In genomic region chr6:143592335-143592734, GRCh38 we compare ENCODE assay signal across 12 cellular contexts.
DNase-seq lines count a peak whose midpoint lies in the region; ATAC-seq and TF ChIP-seq lines count a peak whose summit lies in the region.
"Had no signal": no experiment of that assay in that cellular context is flagged by ENCODE, and none has a peak within 500 bp of the region (broad histone marks: within the 10 kb centered on the region; RNA-seq: fewer than 3 reads in every experiment).

No MANE protein-coding gene starts in this region.

- ATAC-seq in HG02970 (IDR thresholded peaks at IDR 0.05; ENCODE audit: low FRiP score, unreplicated experiment) (no peak), GM19452 (IDR thresholded peaks at IDR 0.05; ENCODE audit: unreplicated experiment) (no peak)

- TF ChIP-seq CTCF in DOHH2 (IDR thresholded peaks at IDR 0.05; ENCODE audit: low read depth, low read length, poor library complexity, severe bottlenecking) (peak; percentile 69), WERI-Rb-1 (IDR thresholded peaks at IDR 0.05; ENCODE audit: low read depth, low read length) (peak; percentile 40; the same call in 1 of the 2 replicates)

- H3K18ac ChIP-seq in mesendoderm (ENCODE audit: low read length): no peak overlapping the region

- H2BK5ac ChIP-seq in mesendoderm (ENCODE audit: low read length): no peak overlapping the region

- H3K36me3 ChIP-seq in DOHH2 (ENCODE audit: control insufficient read depth, low read length): no peaks in the 10 kb centered on the region
- no peaks in the 10 kb centered on the region for H3K36me3 ChIP-seq in WERI-Rb-1
- no peaks in the 10 kb centered on the region for H3K36me3 ChIP-seq in mesendoderm (ENCODE audit: control insufficient read depth, insufficient read depth, low read length)
- H3K36me3 ChIP-seq: vagina had no signal

- H3K27me3 ChIP-seq in DOHH2 (ENCODE audit: control insufficient read depth, low read length) (no peaks in the 10 kb centered on the region), WERI-Rb-1 (ENCODE audit: insufficient read depth, low read depth, severe bottlenecking) (no peaks in the 10 kb centered on the region), mesendoderm (ENCODE audit: insufficient read depth, low read length, poor library complexity) (no peaks in the 10 kb centered on the region)
- H3K27me3 ChIP-seq: vagina had no signal

- H3K4me3 ChIP-seq in DOHH2 (ENCODE audit: low read length): no peak overlapping the region
- H3K4me3 ChIP-seq in WERI-Rb-1 (ENCODE audit: low read depth, low read length): no peak overlapping the region
- no peak overlapping the region for H3K4me3 ChIP-seq in mesendoderm (ENCODE audit: low read length)
- H3K4me3 ChIP-seq: vagina had no signal

- H3K4me2 ChIP-seq in DOHH2 (ENCODE audit: low read length) (no peak overlapping the region), mesendoderm (ENCODE audit: low read length) (no peak overlapping the region)

- H3K9ac ChIP-seq in mesendoderm (ENCODE audit: low read length): no peak overlapping the region

- H3K27ac ChIP-seq in DOHH2 (ENCODE audit: low read depth, low read length) (no peak overlapping the region), WERI-Rb-1 (no peak overlapping the region), mesendoderm (ENCODE audit: low read depth, low read length) (no peak overlapping the region)
- H3K27ac ChIP-seq: HL-60, vagina had no signal

- no peaks in the 10 kb centered on the region for H3K9me2 ChIP-seq in DOHH2 (replicated peaks; ENCODE audit: control insufficient read depth, low read length)

- H4K5ac ChIP-seq in mesendoderm (ENCODE audit: low read length): no peak overlapping the region

- DNase-seq in HT-29 (ENCODE audit: low spot score): peak; percentile 53
- peak; percentile 42 for DNase-seq in WERI-Rb-1
- DNase-seq in mesendoderm: peak; percentile 64
- DNase-seq in NCI-H128 (lab: John Stamatoyannopoulos, UW; ENCODE audit: unreplicated experiment): no peak
- no peak for DNase-seq in activated T-cell treated with anti-CD3 and anti-CD28 coated beads, Interleukin-2, amount 50 U/mL, for 1 hour
- DNase-seq: aorta; stimulated activated CD4-positive, alpha-beta T cell treated with anti-CD3 and anti-CD28 coated beads, Interleukin-4, amount 100 ng/mL, for 1 hour had no signal

- H3K4ac ChIP-seq in mesendoderm (ENCODE audit: low read depth, low read length): no peak overlapping the region

- no peaks in the 10 kb centered on the region for H3K79me1 ChIP-seq in mesendoderm (ENCODE audit: low read length)

- WGBS in mesendoderm (ENCODE audit: extremely low coverage, insufficient coverage, low lambda C conversion rate): no CpG with 5 or more reads among the region's 6 CpGs

- H3K9me3 ChIP-seq in DOHH2 (ENCODE audit: control insufficient read depth, insufficient read depth, low read length) (no peaks in the 10 kb centered on the region), WERI-Rb-1 (ENCODE audit: severe bottlenecking) (no peaks in the 10 kb centered on the region)
- H3K9me3 ChIP-seq: vagina had no signal

- H3K56ac ChIP-seq in mesendoderm (ENCODE audit: low read length): no peak overlapping the region

- H2BK15ac ChIP-seq in mesendoderm (replicated peaks; ENCODE audit: low read depth): no peak overlapping the region

- no peaks in the 10 kb centered on the region for H3F3A ChIP-seq in DOHH2 (ENCODE audit: control insufficient read depth, insufficient read depth)

- H3K23ac ChIP-seq in mesendoderm (ENCODE audit: low read length): no peak overlapping the region

- H2AK5ac ChIP-seq in mesendoderm (ENCODE audit: low read length): no peak overlapping the region

- no peaks in the 10 kb centered on the region for H4K20me1 ChIP-seq in DOHH2 (ENCODE audit: control insufficient read depth, insufficient read depth, low read depth, low read length)

- no peaks in the 10 kb centered on the region for H3K4me1 ChIP-seq in DOHH2 (ENCODE audit: control insufficient read depth, low read length)
- peaks cover 2% of the 10 kb centered on the region for H3K4me1 ChIP-seq in mesendoderm (ENCODE audit: control insufficient read depth, low read depth, low read length)

- no peak overlapping the region for H2BK120ac ChIP-seq in mesendoderm (ENCODE audit: low read depth, low read length)

- no peak overlapping the region for H4K8ac ChIP-seq in mesendoderm (ENCODE audit: low read depth, low read length)

- H3K79me2 ChIP-seq in DOHH2 (ENCODE audit: control insufficient read depth, low read length) (no peaks in the 10 kb centered on the region), mesendoderm (ENCODE audit: control insufficient read depth, insufficient read depth, low read length) (no peaks in the 10 kb centered on the region)

Comparison
In these comparisons a context has a peak if more than half of its experiments do, and no peak if none do; other contexts are left out.
1. DNase-seq: peak in HT-29 (single experiment), WERI-Rb-1 (single experiment) and mesendoderm (single experiment); none in NCI-H128 (single experiment) and activated T-cell treated with anti-CD3 and anti-CD28 coated beads, Interleukin-2, amount 50 U/mL, for 1 hour (single experiment).